In genomic region chr17:31744541-31744951, GRCh38 we compare ENCODE assay signal across 1 cellular context.
TF ChIP-seq lines count a peak whose summit lies in the region.

No MANE protein-coding gene starts in this region.

TF ChIP-seq in HepG2, 621 proteins besides CTCF, POLR2A, EP300 and RAD21 (continued from another document):
- TF ChIP-seq HNF1B (CRISPR knock-in tag; IDR thresholded peaks at IDR 0.05) (no peak), ZNF367 (CRISPR knock-in tag; IDR thresholded peaks at IDR 0.05; ENCODE audit: borderline replicate concordance) (no peak), SKI (IDR thresholded peaks at IDR 0.05; ENCODE audit: partially characterized antibody) (no peak), ARNT (IDR thresholded peaks at IDR 0.05) (no peak)
